In the genomic region with DNA sequence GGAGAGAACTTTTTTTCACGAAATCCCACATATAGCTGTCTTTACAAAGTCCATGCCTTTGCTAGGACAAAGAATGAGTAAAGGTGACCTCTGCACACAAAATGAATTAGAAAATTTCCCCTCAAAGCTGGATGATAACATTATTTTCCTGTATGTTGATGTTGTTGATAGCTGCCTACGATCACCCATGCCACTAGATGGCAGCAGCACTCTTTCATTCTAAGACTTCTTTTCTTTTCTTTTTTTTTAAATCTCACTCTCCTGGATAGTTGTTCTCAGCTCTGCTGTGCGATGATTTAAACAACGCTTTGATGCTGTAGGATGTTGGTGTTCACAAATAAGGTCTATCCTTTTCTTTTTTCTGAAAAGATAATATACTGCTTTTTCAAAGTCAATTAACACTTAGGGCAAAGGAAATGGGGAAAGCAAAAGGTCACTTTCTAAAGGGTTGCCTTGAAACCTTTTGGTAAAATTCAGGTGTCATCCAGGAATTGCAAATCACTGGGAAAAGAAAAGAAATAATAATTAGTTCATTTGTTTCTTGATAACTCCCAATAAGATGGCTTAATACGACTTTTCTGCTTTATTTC, we compare ENCODE assay signal across 8 cellular contexts.
A peak's percentile ranks its signal among the peaks of the same experiment; 100 is the strongest.
DNase-seq lines count a peak whose midpoint lies in the region; ATAC-seq and TF ChIP-seq lines count a peak whose summit lies in the region.

No MANE protein-coding gene starts in this region.

- no peak overlapping the region for H3K4me2 ChIP-seq in mesenchymal stem cell (ENCODE audit: low read length, poor library complexity, severe bottlenecking)

- DNase-seq in CD14-positive monocyte (ENCODE audit: low spot score) (no peak), NCI-H2107 treated with DMSO at 0.1 percent for 48 hours (lab: John Stamatoyannopoulos, UW; ENCODE audit: unreplicated experiment) (peak; percentile 25), mesenchymal stem cell (peak; percentile 74), testis (peak; percentile 82)
- DNase-seq in effector memory CD8-positive, alpha-beta T cell, result peak; percentile 20 to 31 (median 25)

- no peak overlapping the region for H3K4me3 Mint-ChIP-seq in CD14-positive monocyte
- no peak overlapping the region for H3K4me3 Mint-ChIP-seq in effector memory CD8-positive, alpha-beta T cell

- H3K27ac Mint-ChIP-seq in CD14-positive monocyte, result no peak overlapping the region
- no peak overlapping the region for H3K27ac Mint-ChIP-seq in effector memory CD8-positive, alpha-beta T cell

- intact Hi-C loops in CD14-positive monocyte (cut with micrococcal nuclease) (no loop called here), testis (cut with DNase I; ENCODE audit: low total_unique reads) (no loop called here)

- TF ChIP-seq CTCF in CD14-positive monocyte (IDR thresholded peaks at IDR 0.05) (peak; percentile 94), VCaP (conservative IDR thresholded peaks at IDR 0.05) (peak; percentile 85), testis (IDR thresholded peaks at IDR 0.05) (peak; percentile 38 to 84 (median 66))

- H3K79me1 ChIP-seq in mesenchymal stem cell (replicated peaks; ENCODE audit: low read length, poor library complexity, severe bottlenecking), result no peaks in the 10 kb centered on the region

- no peak overlapping the region for H3K9ac ChIP-seq in mesenchymal stem cell (ENCODE audit: low read length)

- H3K9me3 Mint-ChIP-seq in CD14-positive monocyte, result peaks cover 0 to 3% (median 0%) of the 10 kb centered on the region in 7 donors
- no peaks in the 10 kb centered on the region for H3K9me3 Mint-ChIP-seq in effector memory CD8-positive, alpha-beta T cell

- peak; percentile 83 for ATAC-seq in GM18867 (IDR thresholded peaks at IDR 0.05; ENCODE audit: unreplicated experiment)
- ATAC-seq in HG03097 (IDR thresholded peaks at IDR 0.05; ENCODE audit: low FRiP score, unreplicated experiment), result peak; percentile 76
- ATAC-seq in effector memory CD8-positive, alpha-beta T cell (replicated peaks), result peak; percentile 42

- H3K9me3 ChIP-seq in mesenchymal stem cell (ENCODE audit: control insufficient read depth, low read length) (no peaks in the 10 kb centered on the region), testis (no peaks in the 10 kb centered on the region)

- no peak overlapping the region for H3K4ac ChIP-seq in mesenchymal stem cell (ENCODE audit: low read depth in 1 of 2, low read length in 2 of 2)

- no peak overlapping the region for H2AFZ ChIP-seq in mesenchymal stem cell (ENCODE audit: low read depth, low read length)

- H2BK5ac ChIP-seq in mesenchymal stem cell (ENCODE audit: low read depth, low read length, poor library complexity, severe bottlenecking), result no peak overlapping the region

- H2BK120ac ChIP-seq in mesenchymal stem cell (ENCODE audit: low read depth, low read length), result no peak overlapping the region

- H2BK15ac ChIP-seq in mesenchymal stem cell (ENCODE audit: low read depth, poor library complexity, severe bottlenecking), result no peak overlapping the region

- H3K36me3 ChIP-seq in mesenchymal stem cell (ENCODE audit: control insufficient read depth in 1 of 2, insufficient read depth in 2 of 2, low read depth in 1 of 2, low read length in 2 of 2) (no peaks in the 10 kb centered on the region), testis (ENCODE audit: low read depth, missing control alignments) (no peaks in the 10 kb centered on the region)

- H3K14ac ChIP-seq in mesenchymal stem cell (ENCODE audit: low read length in 2 of 2), result no peak overlapping the region

- 14% methylated on average over 2 of the region's 5 CpGs for WGBS in mesenchymal stem cell
- WGBS in testis, 2 donors, result 13 to 14% methylated on average over 5 of the region's 5 CpGs

- H3K27me3 ChIP-seq in mesenchymal stem cell (ENCODE audit: control insufficient read depth in 1 of 2, insufficient read depth in 1 of 2, low read length in 2 of 2) (peaks cover 0 to 4% of the 10 kb centered on the region in 2 experiments), testis (no peaks in the 10 kb centered on the region)

- no peaks in the 10 kb centered on the region for H3K36me3 Mint-ChIP-seq in CD14-positive monocyte
- H3K36me3 Mint-ChIP-seq in effector memory CD8-positive, alpha-beta T cell (ENCODE audit: insufficient read depth), result peaks cover 2% of the 10 kb centered on the region

- H3K4me3 ChIP-seq in mesenchymal stem cell (ENCODE audit: insufficient read depth in 1 of 2, low read depth in 1 of 2, low read length in 2 of 2) (no peak overlapping the region), testis (no peak overlapping the region)

- H3K4me1 Mint-ChIP-seq in CD14-positive monocyte, result peaks cover 12% of the 10 kb centered on the region
- H3K4me1 Mint-ChIP-seq in effector memory CD8-positive, alpha-beta T cell (ENCODE audit: low read depth in 2 of 2), result peaks cover 0 to 2% of the 10 kb centered on the region in 2 donors

- H3K23ac ChIP-seq in mesenchymal stem cell (ENCODE audit: low read length in 2 of 2), result no peak overlapping the region

- H3K4me1 ChIP-seq in mesenchymal stem cell (ENCODE audit: control insufficient read depth, insufficient read depth, low read depth, low read length), result peaks cover 2% of the 10 kb centered on the region
- peaks cover 5% of the 10 kb centered on the region for H3K4me1 ChIP-seq in testis

- H2AK5ac ChIP-seq in mesenchymal stem cell (ENCODE audit: low read length, severe bottlenecking), result no peak overlapping the region

- no peak overlapping the region for H3K18ac ChIP-seq in mesenchymal stem cell (ENCODE audit: low read depth in 1 of 2, low read length in 2 of 2)

- peaks cover 2 to 6% (median 2%) of the 10 kb centered on the region in 3 donors for H3K27me3 Mint-ChIP-seq in CD14-positive monocyte (ENCODE audit: low read depth in 3 of 3)
- peaks cover 8 to 13% of the 10 kb centered on the region in 2 donors for H3K27me3 Mint-ChIP-seq in effector memory CD8-positive, alpha-beta T cell

- no peak for TF ChIP-seq POLR2A in testis (IDR thresholded peaks at IDR 0.05)

- H4K91ac ChIP-seq in mesenchymal stem cell (ENCODE audit: low read length), result no peak overlapping the region

- H4K8ac ChIP-seq in mesenchymal stem cell (ENCODE audit: low read length), result no peak overlapping the region

- no peak overlapping the region for H2BK12ac ChIP-seq in mesenchymal stem cell (ENCODE audit: low read length in 2 of 2)

- H3K27ac ChIP-seq in VCaP (no peak overlapping the region), mesenchymal stem cell (ENCODE audit: low read length, poor library complexity, severe bottlenecking) (no peak overlapping the region), testis (no peak overlapping the region)
